1 cellular context compared by ENCODE assay signal in genomic region chr2:126839711-126840110, GRCh38.
TF ChIP-seq lines count a peak whose summit lies in the region.

No MANE protein-coding gene starts in this region.

TF ChIP-seq in SK-N-SH, 30 proteins besides CTCF, POLR2A, EP300 and RAD21 (continued from another document):
- no peak for TF ChIP-seq FOXM1 (IDR thresholded peaks at IDR 0.05; ENCODE audit: low read depth)
- TF ChIP-seq POLR2AphosphoS5 (IDR thresholded peaks at IDR 0.05; ENCODE audit: low read depth, low read length): no peak
